ENCODE assay signal across 10 cellular contexts in the genomic region with DNA sequence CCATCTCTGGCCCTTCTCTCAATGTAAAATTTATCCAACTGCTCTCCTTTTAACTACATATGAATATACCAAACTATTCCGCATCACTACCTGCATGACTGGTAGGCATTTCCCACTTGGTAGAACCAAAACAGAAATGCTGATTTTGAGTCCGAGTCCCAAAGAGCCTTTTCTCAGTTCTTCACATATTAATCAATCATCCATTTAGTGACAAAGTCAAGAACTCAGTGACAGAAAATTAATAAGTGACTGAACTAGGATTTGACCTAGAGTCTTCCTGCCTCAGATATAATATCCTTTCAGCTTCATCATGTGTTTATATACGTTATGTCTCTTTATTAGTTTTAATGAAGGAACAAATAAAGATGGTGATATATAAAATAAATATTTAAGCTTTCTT.
"Had no signal": no experiment of that assay in that cellular context is flagged by ENCODE, and none has a peak within 500 bp of the region (broad histone marks: within the 10 kb centered on the region; RNA-seq: fewer than 3 reads in every experiment).

No MANE protein-coding gene starts in this region.

- H3K9ac ChIP-seq: GM23248 had no signal

- DNase-seq: GM23248, GOT3, H7, HFFc6, IMR-90, Kasumi-1, KG1 had no signal

- H3K9me3 ChIP-seq: HAP-1 had no signal

- H3K27ac ChIP-seq: GM23248 had no signal

- H3K4me3 ChIP-seq: GM23248, HAP-1, K562 had no signal

- H2AFZ ChIP-seq: GM23248 had no signal

- H3K36me3 ChIP-seq: HAP-1 had no signal

- ATAC-seq: HCT116, K562 had no signal
